36 cellular contexts compared by ENCODE assay signal in genomic region chr15:43246261-43246764, GRCh38. TPM values are rescaled to one million over a fixed set of nuclear protein-coding genes. Genes with fewer than 3 reads are reported as not detected.
"Had no signal": no experiment of that assay in that cellular context is flagged by ENCODE, and none has a peak within 500 bp of the region (broad histone marks: within the 10 kb centered on the region; RNA-seq: fewer than 3 reads in every experiment).

No MANE protein-coding gene starts in this region.

- H3K9me3 ChIP-seq: gastroesophageal sphincter, neutrophil, right lobe of liver, thoracic aorta, uterus had no signal

- H3K27ac Mint-ChIP-seq: activated CD4-positive, alpha-beta memory T cell treated with anti-CD3 and anti-CD28 coated beads, Interleukin-2, amount 10 ng/mL, durations not matched to agents 7 days and 5 days; activated CD4-positive, alpha-beta T cell treated with anti-CD3 and anti-CD28 coated beads, Interleukin-2, amount 10 ng/mL, durations not matched to agents 24 days and 14 days; activated T-helper 17 cell treated with anti-CD3 and anti-CD28 coated beads, Interleukin-2, amount 50 U/mL, for 72 hours; mesothelial cell of epicardium; naive B cell; nephron progenitor cell had no signal

- H3K4me1 ChIP-seq: gastroesophageal sphincter, right lobe of liver, uterus had no signal

- H3K27me3 Mint-ChIP-seq: activated CD4-positive, alpha-beta T cell treated with anti-CD3 and anti-CD28 coated beads, Interleukin-2, amount 10 ng/mL, durations not matched to agents 24 days and 14 days had no signal

- DNase-seq: activated CD4-positive, alpha-beta memory T cell treated with anti-CD3 and anti-CD28 coated beads, Interleukin-2, amount 10 ng/mL, durations not matched to agents 7 days and 5 days; activated CD4-positive, alpha-beta T cell treated with anti-CD3 and anti-CD28 coated beads, Interleukin-2, amount 10 ng/mL, durations not matched to agents 24 days and 14 days; activated CD4-positive, CD25-positive, alpha-beta regulatory T cell treated with anti-CD3 and anti-CD28 coated beads, Interleukin-2, amount 50 U/mL, for 72 hours; activated CD8-positive, alpha-beta memory T cell treated with anti-CD3 and anti-CD28 coated beads, Interleukin-2, amount 50 U/mL, for 48 hours; activated gamma-delta T cell treated with Interleukin-2 at 50 U/mL for 16 hours; activated naive CD4-positive, alpha-beta T cell treated with anti-CD3 and anti-CD28 coated beads, Interleukin-2, amount 50 U/mL, for 16 hours; activated T-cell treated with anti-CD3 and anti-CD28 coated beads, Interleukin-2, amount 50 U/mL, for 4 hours; amniotic stem cell; brain microvascular endothelial cell; cortex of kidney; left cardiac atrium; mammary epithelial cell; naive B cell; nephron progenitor cell; stimulated activated CD4-positive, alpha-beta T cell treated with anti-CD3 and anti-CD28 coated beads, Interleukin-2, amount 100 ng/mL, for 48 hours; stimulated activated naive CD8-positive, alpha-beta T cell treated with anti-CD3 and anti-CD28 coated beads, Interleukin-15, Interleukin-2, amounts not matched to agents 100 U/mL and 50 U/mL, for 24 hours; trophoblast cell; uterus had no signal

- H3K9me3 Mint-ChIP-seq: activated CD4-positive, alpha-beta memory T cell treated with anti-CD3 and anti-CD28 coated beads, Interleukin-2, amount 10 ng/mL, durations not matched to agents 7 days and 5 days; activated CD4-positive, alpha-beta T cell treated with anti-CD3 and anti-CD28 coated beads, Interleukin-2, amount 10 ng/mL, durations not matched to agents 24 days and 14 days; activated T-cell treated with anti-CD3 and anti-CD28 coated beads, Interleukin-2, amount 50 U/mL, for 4 hours; activated T-helper 17 cell treated with anti-CD3 and anti-CD28 coated beads, Interleukin-2, amount 50 U/mL, for 72 hours; mesothelial cell of epicardium; nephron progenitor cell had no signal

- ATAC-seq: activated T-cell treated with anti-CD3 and anti-CD28 coated beads, Interleukin-2, amount 50 U/mL, for 4 hours; activated T-helper 17 cell treated with anti-CD3 and anti-CD28 coated beads, Interleukin-2, amount 50 U/mL, for 72 hours; gastroesophageal sphincter; left cardiac atrium; right lobe of liver; stimulated activated naive CD8-positive, alpha-beta T cell treated with anti-CD3 and anti-CD28 coated beads, Interleukin-15, Interleukin-2, amounts not matched to agents 100 U/mL and 50 U/mL, for 24 hours had no signal

- H3K27me3 ChIP-seq: gastroesophageal sphincter, hepatocyte, neutrophil, right lobe of liver, uterus had no signal

- H3K27ac ChIP-seq: brain microvascular endothelial cell, gastroesophageal sphincter, hepatocyte, neutrophil, right lobe of liver, thoracic aorta, uterus had no signal

- H3K36me3 Mint-ChIP-seq: mesothelial cell of epicardium, naive B cell had no signal

- H3K4me3 ChIP-seq: gastroesophageal sphincter, hepatocyte, right lobe of liver, thoracic aorta, uterus had no signal

- H3K4me3 Mint-ChIP-seq: activated CD4-positive, alpha-beta memory T cell treated with anti-CD3 and anti-CD28 coated beads, Interleukin-2, amount 10 ng/mL, durations not matched to agents 7 days and 5 days; activated CD4-positive, alpha-beta T cell treated with anti-CD3 and anti-CD28 coated beads, Interleukin-2, amount 10 ng/mL, durations not matched to agents 24 days and 14 days; activated T-cell treated with anti-CD3 and anti-CD28 coated beads, Interleukin-2, amount 50 U/mL, for 4 hours; activated T-helper 17 cell treated with anti-CD3 and anti-CD28 coated beads, Interleukin-2, amount 50 U/mL, for 72 hours; mesothelial cell of epicardium; naive B cell; nephron progenitor cell had no signal

- H3K36me3 ChIP-seq: brain microvascular endothelial cell, gastroesophageal sphincter, neutrophil, right lobe of liver, thoracic aorta, uterus had no signal

- H3K4me1 Mint-ChIP-seq: activated T-helper 17 cell treated with anti-CD3 and anti-CD28 coated beads, Interleukin-2, amount 50 U/mL, for 72 hours; mesothelial cell of epicardium; nephron progenitor cell had no signal

RNA-seq across cellular contexts. Expression of gene TGM5, which starts 20.4 kb away (rescaled TPM):
- total RNA-seq: activated CD4-positive, alpha-beta T cell treated with anti-CD3 and anti-CD28 coated beads, Interleukin-2, amount 10 ng/mL, durations not matched to agents 24 days and 14 days; activated T-cell treated with anti-CD3 and anti-CD28 coated beads, Interleukin-2, amount 50 U/mL, for 4 hours; cardiac septum; cerebellum; endothelial cell of umbilical vein; fibroblast of villous mesenchyme; hepatocyte; left cardiac atrium; liver; mesothelial cell of epicardium; osteocyte; right lobe of liver; skeletal muscle tissue; thoracic aorta; uterus had no signal

RNA-seq across cellular contexts. Expression of gene EPB42, which starts 25.5 kb away (rescaled TPM):
- total RNA-seq: activated CD4-positive, alpha-beta memory T cell treated with anti-CD3 and anti-CD28 coated beads, Interleukin-2, amount 10 ng/mL, durations not matched to agents 7 days and 5 days; activated CD4-positive, alpha-beta T cell treated with anti-CD3 and anti-CD28 coated beads, Interleukin-2, amount 10 ng/mL, durations not matched to agents 24 days and 14 days; activated T-cell treated with anti-CD3 and anti-CD28 coated beads, Interleukin-2, amount 50 U/mL, for 4 hours; activated T-helper 17 cell treated with anti-CD3 and anti-CD28 coated beads, Interleukin-2, amount 50 U/mL, for 72 hours; astrocyte; endothelial cell of umbilical vein; fibroblast of lung; fibroblast of villous mesenchyme; mammary epithelial cell; osteocyte; thoracic aorta had no signal

RNA-seq across cellular contexts. Expression of gene TGM7, which starts 55.7 kb away (rescaled TPM):
- total RNA-seq: activated CD4-positive, alpha-beta memory T cell treated with anti-CD3 and anti-CD28 coated beads, Interleukin-2, amount 10 ng/mL, durations not matched to agents 7 days and 5 days; activated CD4-positive, alpha-beta T cell treated with anti-CD3 and anti-CD28 coated beads, Interleukin-2, amount 10 ng/mL, durations not matched to agents 24 days and 14 days; activated T-cell treated with anti-CD3 and anti-CD28 coated beads, Interleukin-2, amount 50 U/mL, for 4 hours; activated T-helper 17 cell treated with anti-CD3 and anti-CD28 coated beads, Interleukin-2, amount 50 U/mL, for 72 hours; astrocyte; cardiac septum; cerebellum; endothelial cell of umbilical vein; fibroblast of lung; fibroblast of villous mesenchyme; gastroesophageal sphincter; hepatocyte; left cardiac atrium; liver; mammary epithelial cell; mesothelial cell of epicardium; osteocyte; posterior vena cava; right lobe of liver; skeletal muscle tissue; subcutaneous adipose tissue; thoracic aorta; uterus had no signal
